14 cellular contexts compared by ENCODE assay signal in the genomic region with DNA sequence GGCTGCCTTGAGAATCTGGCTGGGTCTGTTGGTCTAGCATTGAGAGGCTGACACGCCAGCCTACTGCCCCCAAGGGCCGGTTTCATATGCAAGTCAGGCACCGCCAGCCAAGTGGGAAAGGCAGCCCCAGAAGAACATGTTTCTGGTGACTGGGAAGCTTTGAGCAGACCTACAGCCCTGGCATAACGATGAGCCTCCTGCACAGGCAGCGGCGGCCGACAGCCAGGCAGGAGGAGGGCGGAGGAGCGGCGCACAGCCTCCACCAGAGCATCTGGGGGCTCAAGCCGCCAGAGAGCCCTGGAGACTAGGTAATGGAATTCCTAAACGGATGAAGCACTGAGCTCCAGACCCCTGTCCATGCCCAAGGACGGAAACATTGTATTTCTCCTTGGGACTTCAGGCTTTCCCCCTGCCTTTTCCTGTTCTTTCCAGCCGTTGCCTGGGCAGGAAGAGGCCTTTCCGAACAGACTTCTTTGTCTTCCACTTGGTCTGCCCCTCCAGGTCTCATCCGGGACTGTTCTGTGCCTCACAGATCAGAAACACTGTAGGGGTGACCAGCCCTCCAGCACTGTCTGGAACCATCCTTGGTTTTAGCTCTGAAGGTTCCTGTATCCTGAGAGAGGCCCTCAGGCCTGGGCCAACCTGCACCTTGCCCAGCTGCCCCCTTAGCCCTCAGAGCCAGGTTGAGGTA. TPM values are rescaled to one million over a fixed set of nuclear protein-coding genes. Genes with fewer than 3 reads are reported as not detected.
DNase-seq lines count a peak whose midpoint lies in the region; ATAC-seq, FAIRE-seq and TF ChIP-seq lines count a peak whose summit lies in the region.
"Had no signal": no experiment of that assay in that cellular context is flagged by ENCODE, and none has a peak within 500 bp of the region (broad histone marks: within the 10 kb centered on the region; RNA-seq: fewer than 3 reads in every experiment).

No MANE protein-coding gene starts in this region.

- peak overlapping the region; percentile 85 for H2AFZ ChIP-seq in endothelial cell of umbilical vein (ENCODE audit: low read depth, low read length)

- no peak overlapping the region for H3K4ac ChIP-seq in mesendoderm (ENCODE audit: low read depth, low read length)

- no CpG with 5 or more reads among the region's 16 CpGs for WGBS in mesendoderm (ENCODE audit: extremely low coverage, insufficient coverage, low lambda C conversion rate)

- H3K4me2 ChIP-seq in endothelial cell of umbilical vein (ENCODE audit: insufficient read depth, low read length) (no peak overlapping the region), mesendoderm (ENCODE audit: low read length) (no peak overlapping the region)

- TF ChIP-seq POLR2A in endothelial cell of umbilical vein (IDR thresholded peaks at IDR 0.05; ENCODE audit: low read depth, low read length) = no peak

- no peak overlapping the region for H2BK5ac ChIP-seq in mesendoderm (ENCODE audit: low read length)

- TF ChIP-seq CTCF in endothelial cell of umbilical vein (IDR thresholded peaks at IDR 0.05; ENCODE audit: extremely low read depth in 1 of 2, insufficient read depth in 1 of 2, low read depth in 1 of 2, low read length in 2 of 2) = no peak

- H4K5ac ChIP-seq in mesendoderm (ENCODE audit: low read length) = no peak overlapping the region

- no TSS peak for BruUV-seq in endothelial cell of umbilical vein (replicated peaks; lab: Mats Ljungman, UMichigan)

- H3K23ac ChIP-seq in mesendoderm (ENCODE audit: low read length) = no peak overlapping the region

- H3K4me3 ChIP-seq in endothelial cell of umbilical vein (replicated peaks in 1 of 3; ENCODE audit: insufficient read depth in 1 of 3, low read depth in 1 of 3, low read length in 3 of 3) (no peak overlapping the region), mesendoderm (ENCODE audit: low read length) (no peak overlapping the region)
- H3K4me3 ChIP-seq: adrenal gland, right atrium auricular region, transverse colon had no signal

- peak overlapping the region; percentile 5 for H3K56ac ChIP-seq in mesendoderm (ENCODE audit: low read length)

- H3K79me2 ChIP-seq in endothelial cell of umbilical vein (ENCODE audit: control insufficient read depth, insufficient read depth, low read length) (no peaks in the 10 kb centered on the region), mesendoderm (ENCODE audit: control insufficient read depth, insufficient read depth, low read length) (no peaks in the 10 kb centered on the region)

- no peak overlapping the region for H2AK5ac ChIP-seq in mesendoderm (ENCODE audit: low read length)

- ATAC-seq in HG02970 (IDR thresholded peaks at IDR 0.05; ENCODE audit: low FRiP score, unreplicated experiment) = no peak

- H3K9me1 ChIP-seq in endothelial cell of umbilical vein (replicated peaks; ENCODE audit: control insufficient read depth, extremely low read depth, insufficient read depth, low read length) = no peaks in the 10 kb centered on the region

- H3K9me3 ChIP-seq in endothelial cell of umbilical vein (replicated peaks; ENCODE audit: control insufficient read depth, insufficient read depth, low read length) = no peaks in the 10 kb centered on the region
- H3K9me3 ChIP-seq: adrenal gland, right atrium auricular region, transverse colon had no signal

- peak in 51 of 56 donors; percentile 25 to 88 (median 70) for DNase-seq in amygdala (lab: John Stamatoyannopoulos, UW)
- DNase-seq in endothelial cell of umbilical vein (ENCODE audit: low read depth, low spot score) = peak; percentile 50
- no peak for DNase-seq in mesendoderm
- DNase-seq in substantia nigra (lab: John Stamatoyannopoulos, UW) = peak in 44 of 49 donors; percentile 33 to 90 (median 67)
- no peak for DNase-seq in central memory CD4-positive, alpha-beta T cell
- no peak for DNase-seq in activated gamma-delta T cell treated with Interleukin-2 at 50 U/mL for 16 hours
- DNase-seq: activated CD4-positive, alpha-beta memory T cell treated with anti-CD3 and anti-CD28 coated beads for 36 hours; DMS53; NCI-H446 treated with DMSO at 0.1 percent for 48 hours; stimulated activated CD4-positive, alpha-beta T cell treated with anti-CD3 and anti-CD28 coated beads, Interleukin-2, amount 100 ng/mL, for 24 hours; transverse colon had no signal

- no peak overlapping the region for H3K18ac ChIP-seq in mesendoderm (ENCODE audit: low read length)

- H3K36me3 ChIP-seq in endothelial cell of umbilical vein (ENCODE audit: control insufficient read depth in 2 of 2, extremely low read depth in 1 of 2, insufficient read depth in 2 of 2, low read length in 2 of 2) = no peaks in the 10 kb centered on the region
- H3K36me3 ChIP-seq in mesendoderm (ENCODE audit: control insufficient read depth, insufficient read depth, low read length) = no peaks in the 10 kb centered on the region
- H3K36me3 ChIP-seq: adrenal gland, right atrium auricular region, transverse colon had no signal

- peak; percentile 66 for FAIRE-seq in endothelial cell of umbilical vein (lab: Jason Lieb, UNC)

- H3K27ac ChIP-seq in endothelial cell of umbilical vein (ENCODE audit: insufficient read depth, low read depth, low read length) (no peak overlapping the region), mesendoderm (ENCODE audit: low read depth, low read length) (no peak overlapping the region), substantia nigra (ENCODE audit: low read depth, low read length, poor library complexity, severe bottlenecking) (peak overlapping the region; percentile 83)
- H3K27ac ChIP-seq: adrenal gland, right atrium auricular region, transverse colon had no signal

- H4K20me1 ChIP-seq in endothelial cell of umbilical vein (replicated peaks; ENCODE audit: control insufficient read depth, extremely low read depth, insufficient read depth, low read length) = no peaks in the 10 kb centered on the region

- H4K8ac ChIP-seq in mesendoderm (ENCODE audit: low read depth, low read length) = no peak overlapping the region

- POLR2A ChIA-PET in endothelial cell of umbilical vein (lab: Charles Lee) = no interaction called here

- no peak overlapping the region for H3K9ac ChIP-seq in endothelial cell of umbilical vein (replicated peaks; ENCODE audit: extremely low read depth, insufficient read depth, low read length)
- no peak overlapping the region for H3K9ac ChIP-seq in mesendoderm (ENCODE audit: low read length)

- no peak overlapping the region for H2BK120ac ChIP-seq in mesendoderm (ENCODE audit: low read depth, low read length)

- intact Hi-C loops in endothelial cell of umbilical vein (cut with micrococcal nuclease) = no loop called here

- CTCF ChIA-PET in endothelial cell of umbilical vein (lab: Charles Lee) = interaction anchor here (0.6 to 1.4 kb wide), 5 partner anchors 14 to 580 kb away, joined by 3 to 6 read pairs (median 3); no protein-coding TSS in a partner anchor

- no peak overlapping the region for H2BK15ac ChIP-seq in mesendoderm (replicated peaks; ENCODE audit: low read depth)

- dilution Hi-C loops in endothelial cell of umbilical vein (cut with MboI; ENCODE audit: extremely low pct_ligation_motif_present, low sequenced_read_pairs) = no loop called here

- H3K27me3 ChIP-seq in endothelial cell of umbilical vein (ENCODE audit: control insufficient read depth in 2 of 2, insufficient read depth in 2 of 2, low read length in 2 of 2) = no peaks in the 10 kb centered on the region
- H3K27me3 ChIP-seq in mesendoderm (ENCODE audit: insufficient read depth, low read length, poor library complexity) = no peaks in the 10 kb centered on the region
- H3K27me3 ChIP-seq: adrenal gland, right atrium auricular region, transverse colon had no signal

- H3K4me1 ChIP-seq in endothelial cell of umbilical vein (ENCODE audit: control insufficient read depth, extremely low read depth, insufficient read depth, low read length) (peaks cover 24% of the 10 kb centered on the region), mesendoderm (ENCODE audit: control insufficient read depth, low read depth, low read length) (peaks cover 2% of the 10 kb centered on the region)

- no peaks in the 10 kb centered on the region for H3K79me1 ChIP-seq in mesendoderm (ENCODE audit: low read length)

TF ChIP-seq in endothelial cell of umbilical vein, 7 proteins besides CTCF, POLR2A, EP300 and RAD21:
- TF ChIP-seq POLR2AphosphoS5 (IDR thresholded peaks at IDR 0.05; ENCODE audit: insufficient read depth, low read depth, low read length) = no peak
- TF ChIP-seq GATA2 (IDR thresholded peaks at IDR 0.05; ENCODE audit: insufficient read depth, insufficient read length, low read depth, low read length) = no peak
- TF ChIP-seq MYC (IDR thresholded peaks at IDR 0.05; ENCODE audit: low read depth, low read length) = no peak
- TF ChIP-seq, protein P1, sequence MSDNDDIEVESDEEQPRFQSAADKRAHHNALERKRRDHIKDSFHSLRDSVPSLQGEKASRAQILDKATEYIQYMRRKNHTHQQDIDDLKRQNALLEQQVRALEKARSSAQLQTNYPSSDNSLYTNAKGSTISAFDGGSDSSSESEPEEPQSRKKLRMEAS (IDR thresholded peaks at IDR 0.05; ENCODE audit: insufficient read depth, insufficient read length) = no peak
- TF ChIP-seq JUN (IDR thresholded peaks at IDR 0.05; ENCODE audit: borderline replicate concordance, insufficient read depth, insufficient read length, low read depth) = no peak
- no peak for TF ChIP-seq FOS (IDR thresholded peaks at IDR 0.05; ENCODE audit: borderline replicate concordance, insufficient read depth, low read length)
- no peak for TF ChIP-seq EZH2 (IDR thresholded peaks at IDR 0.05; ENCODE audit: borderline replicate concordance, low read depth, low read length, severe bottlenecking)

RNA-seq across cellular contexts. Expression of a gene that starts 59.5 kb away (rescaled TPM):
- total RNA-seq in endothelial cell of umbilical vein = 109 TPM in 2 replicates
- polyA plus RNA-seq in endothelial cell of umbilical vein = 65.4 and 66.6 TPM in 2 replicates
- 54.8 and 66.0 TPM in 2 replicates for polyA plus RNA-seq in endothelial cell of umbilical vein (2011; cell fraction: cytosol; rRNA removed)
- polyA plus RNA-seq in endothelial cell of umbilical vein (2011; cell fraction: nucleus; rRNA removed) = 154 and 212 TPM in 2 replicates
- polyA plus RNA-seq in endothelial cell of umbilical vein (2012) = 52.6 and 76.5 TPM in 2 replicates
- polyA minus RNA-seq in endothelial cell of umbilical vein = 57.9 and 61.4 TPM in 2 replicates
- 65.2 TPM for polyA minus RNA-seq in endothelial cell of umbilical vein (2011; cell fraction: cytosol; rRNA and poly(A)+ RNA removed)
- 78.8 and 129 TPM in 2 replicates for polyA minus RNA-seq in endothelial cell of umbilical vein (2011; cell fraction: nucleus; rRNA and poly(A)+ RNA removed)
- 26.4 TPM for polyA plus RNA-seq in mesendoderm (2013, experiment 1 of 2)
- polyA plus RNA-seq in mesendoderm (2013, experiment 2 of 2) = 26.7 TPM

Comparison
In these comparisons a context has a peak if more than half of its experiments do, and no peak if none do; other contexts are left out.
1. DNase-seq: peak in amygdala (51 of 56), endothelial cell of umbilical vein (single experiment) and substantia nigra (44 of 49); none in mesendoderm (single experiment), central memory CD4-positive, alpha-beta T cell (single experiment) and activated gamma-delta T cell treated with Interleukin-2 at 50 U/mL for 16 hours (single experiment).